ENCODE assay signal across 1 cellular context in the genomic region with DNA sequence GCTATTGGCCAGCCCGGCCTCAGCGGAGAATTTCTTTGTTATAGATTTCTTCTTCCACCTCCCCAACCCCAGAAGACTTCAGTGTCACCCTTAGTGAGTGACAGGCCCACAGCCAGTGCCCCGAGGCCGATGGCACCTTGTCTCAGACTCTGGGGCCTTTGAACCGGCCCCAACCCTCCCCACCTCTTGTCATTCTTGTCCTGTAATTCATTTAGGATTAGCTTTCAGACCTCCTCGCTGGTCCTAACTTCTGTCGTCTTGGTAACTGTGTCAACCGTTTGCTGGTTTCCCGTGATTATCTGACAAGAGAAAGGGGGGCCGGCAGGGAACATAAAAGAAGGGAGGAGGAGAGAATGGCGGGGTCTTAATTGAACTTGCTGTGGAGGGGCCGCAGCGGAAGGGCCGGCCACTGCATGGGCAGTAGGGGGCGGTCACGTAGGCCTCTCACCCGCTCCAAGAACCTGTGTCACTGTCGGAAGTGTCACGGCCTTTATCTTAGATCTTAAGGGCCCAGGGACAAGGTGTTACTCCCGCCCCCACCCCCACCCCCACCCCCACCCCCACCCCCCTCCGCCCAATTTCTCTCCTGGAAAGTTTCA.
TF ChIP-seq lines count a peak whose summit lies in the region.

No MANE protein-coding gene starts in this region.

TF ChIP-seq in K562, 482 proteins besides CTCF, POLR2A, EP300 and RAD21 (continues in another document):
- TF ChIP-seq, protein P1, sequence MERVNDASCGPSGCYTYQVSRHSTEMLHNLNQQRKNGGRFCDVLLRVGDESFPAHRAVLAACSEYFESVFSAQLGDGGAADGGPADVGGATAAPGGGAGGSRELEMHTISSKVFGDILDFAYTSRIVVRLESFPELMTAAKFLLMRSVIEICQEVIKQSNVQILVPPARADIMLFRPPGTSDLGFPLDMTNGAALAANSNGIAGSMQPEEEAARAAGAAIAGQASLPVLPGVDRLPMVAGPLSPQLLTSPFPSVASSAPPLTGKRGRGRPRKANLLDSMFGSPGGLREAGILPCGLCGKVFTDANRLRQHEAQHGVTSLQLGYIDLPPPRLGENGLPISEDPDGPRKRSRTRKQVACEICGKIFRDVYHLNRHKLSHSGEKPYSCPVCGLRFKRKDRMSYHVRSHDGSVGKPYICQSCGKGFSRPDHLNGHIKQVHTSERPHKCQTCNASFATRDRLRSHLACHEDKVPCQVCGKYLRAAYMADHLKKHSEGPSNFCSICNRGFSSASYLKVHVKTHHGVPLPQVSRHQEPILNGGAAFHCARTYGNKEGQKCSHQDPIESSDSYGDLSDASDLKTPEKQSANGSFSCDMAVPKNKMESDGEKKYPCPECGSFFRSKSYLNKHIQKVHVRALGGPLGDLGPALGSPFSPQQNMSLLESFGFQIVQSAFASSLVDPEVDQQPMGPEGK (CRISPR knock-in tag; IDR thresholded peaks at IDR 0.05; ENCODE audit: borderline replicate concordance) = no peak
- TF ChIP-seq SLC30A9 (CRISPR knock-in tag; IDR thresholded peaks at IDR 0.05) (no peak), IFI16 (CRISPR knock-in tag; IDR thresholded peaks at IDR 0.05) (no peak), SIN3B (IDR thresholded peaks at IDR 0.05; ENCODE audit: low read depth) (no peak), FOXK2 (conservative IDR thresholded peaks at IDR 0.05 in 1 of 2, IDR thresholded peaks at IDR 0.05 in 1 of 2; ENCODE audit: low read depth in 2 of 2) (no peak; a peak in 1 of 4 replicates), PRPF4 (IDR thresholded peaks at IDR 0.05; ENCODE audit: insufficient read depth, low read depth, low read length, poor library complexity, severe bottlenecking) (no peak), KLF1 (tag; IDR thresholded peaks at IDR 0.05) (no peak), TFAM (CRISPR knock-in tag; conservative IDR thresholded peaks at IDR 0.05) (no peak), SIX5 (IDR thresholded peaks at IDR 0.05; ENCODE audit: borderline replicate concordance in 1 of 2, insufficient read depth in 1 of 2, low read depth in 1 of 2, low read length in 2 of 2) (no peak), C11orf30 (IDR thresholded peaks at IDR 0.05; ENCODE audit: low read depth) (no peak), ZNF436 (CRISPR knock-in tag; IDR thresholded peaks at IDR 0.05) (no peak), MAZ (CRISPR knock-in tag; conservative IDR thresholded peaks at IDR 0.05 in 1 of 2, IDR thresholded peaks at IDR 0.05 in 1 of 2) (peak; percentile 10 to 22; a peak in 2 of 4 replicates), TRIM28 (IDR thresholded peaks at IDR 0.05) (no peak; the same call in 1 of the 2 replicates), MTA3 (IDR thresholded peaks at IDR 0.05; ENCODE audit: borderline replicate concordance) (peak; percentile 57; the same call in 1 of the 2 replicates), TGIF2 (CRISPR knock-in tag; IDR thresholded peaks at IDR 0.05) (no peak), ZKSCAN8 (CRISPR knock-in tag; IDR thresholded peaks at IDR 0.05) (no peak), ZNF77 (CRISPR knock-in tag; IDR thresholded peaks at IDR 0.05) (no peak), ZNF12 (CRISPR knock-in tag; IDR thresholded peaks at IDR 0.05) (no peak), CBFB (CRISPR knock-in tag; IDR thresholded peaks at IDR 0.05) (no peak), RUNX1 (IDR thresholded peaks at IDR 0.05; ENCODE audit: low read depth) (no peak), MXI1 (IDR thresholded peaks at IDR 0.05; ENCODE audit: low read depth, low read length) (no peak; the same call in 1 of the 2 replicates), MBD2 (IDR thresholded peaks at IDR 0.05; ENCODE audit: borderline replicate concordance, low read depth) (no peak), ILK (tag; IDR thresholded peaks at IDR 0.05; ENCODE audit: borderline replicate concordance, low read depth) (no peak), ELF1 (tag; IDR thresholded peaks at IDR 0.05) (no peak), HEY1 (CRISPR knock-in tag; IDR thresholded peaks at IDR 0.05; ENCODE audit: borderline replicate concordance) (no peak), MCM7 (IDR thresholded peaks at IDR 0.05) (no peak), GABPB2 (CRISPR knock-in tag; conservative IDR thresholded peaks at IDR 0.05) (no peak), ZBTB7A (IDR thresholded peaks at IDR 0.05; ENCODE audit: borderline replicate concordance, control insufficient read depth, low read depth, low read length) (peak; percentile 97), HDAC2 (IDR thresholded peaks at IDR 0.05) (no peak), ZNF165 (CRISPR knock-in tag; IDR thresholded peaks at IDR 0.05; ENCODE audit: borderline replicate concordance) (no peak)
- TF ChIP-seq, protein P2, sequence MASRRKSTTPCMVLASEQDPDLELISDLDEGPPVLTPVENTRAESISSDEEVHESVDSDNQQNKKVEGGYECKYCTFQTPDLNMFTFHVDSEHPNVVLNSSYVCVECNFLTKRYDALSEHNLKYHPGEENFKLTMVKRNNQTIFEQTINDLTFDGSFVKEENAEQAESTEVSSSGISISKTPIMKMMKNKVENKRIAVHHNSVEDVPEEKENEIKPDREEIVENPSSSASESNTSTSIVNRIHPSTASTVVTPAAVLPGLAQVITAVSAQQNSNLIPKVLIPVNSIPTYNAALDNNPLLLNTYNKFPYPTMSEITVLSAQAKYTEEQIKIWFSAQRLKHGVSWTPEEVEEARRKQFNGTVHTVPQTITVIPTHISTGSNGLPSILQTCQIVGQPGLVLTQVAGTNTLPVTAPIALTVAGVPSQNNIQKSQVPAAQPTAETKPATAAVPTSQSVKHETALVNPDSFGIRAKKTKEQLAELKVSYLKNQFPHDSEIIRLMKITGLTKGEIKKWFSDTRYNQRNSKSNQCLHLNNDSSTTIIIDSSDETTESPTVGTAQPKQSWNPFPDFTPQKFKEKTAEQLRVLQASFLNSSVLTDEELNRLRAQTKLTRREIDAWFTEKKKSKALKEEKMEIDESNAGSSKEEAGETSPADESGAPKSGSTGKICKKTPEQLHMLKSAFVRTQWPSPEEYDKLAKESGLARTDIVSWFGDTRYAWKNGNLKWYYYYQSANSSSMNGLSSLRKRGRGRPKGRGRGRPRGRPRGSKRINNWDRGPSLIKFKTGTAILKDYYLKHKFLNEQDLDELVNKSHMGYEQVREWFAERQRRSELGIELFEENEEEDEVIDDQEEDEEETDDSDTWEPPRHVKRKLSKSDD (conservative IDR thresholded peaks at IDR 0.05; ENCODE audit: low read length) = no peak
- TF ChIP-seq, protein P3, sequence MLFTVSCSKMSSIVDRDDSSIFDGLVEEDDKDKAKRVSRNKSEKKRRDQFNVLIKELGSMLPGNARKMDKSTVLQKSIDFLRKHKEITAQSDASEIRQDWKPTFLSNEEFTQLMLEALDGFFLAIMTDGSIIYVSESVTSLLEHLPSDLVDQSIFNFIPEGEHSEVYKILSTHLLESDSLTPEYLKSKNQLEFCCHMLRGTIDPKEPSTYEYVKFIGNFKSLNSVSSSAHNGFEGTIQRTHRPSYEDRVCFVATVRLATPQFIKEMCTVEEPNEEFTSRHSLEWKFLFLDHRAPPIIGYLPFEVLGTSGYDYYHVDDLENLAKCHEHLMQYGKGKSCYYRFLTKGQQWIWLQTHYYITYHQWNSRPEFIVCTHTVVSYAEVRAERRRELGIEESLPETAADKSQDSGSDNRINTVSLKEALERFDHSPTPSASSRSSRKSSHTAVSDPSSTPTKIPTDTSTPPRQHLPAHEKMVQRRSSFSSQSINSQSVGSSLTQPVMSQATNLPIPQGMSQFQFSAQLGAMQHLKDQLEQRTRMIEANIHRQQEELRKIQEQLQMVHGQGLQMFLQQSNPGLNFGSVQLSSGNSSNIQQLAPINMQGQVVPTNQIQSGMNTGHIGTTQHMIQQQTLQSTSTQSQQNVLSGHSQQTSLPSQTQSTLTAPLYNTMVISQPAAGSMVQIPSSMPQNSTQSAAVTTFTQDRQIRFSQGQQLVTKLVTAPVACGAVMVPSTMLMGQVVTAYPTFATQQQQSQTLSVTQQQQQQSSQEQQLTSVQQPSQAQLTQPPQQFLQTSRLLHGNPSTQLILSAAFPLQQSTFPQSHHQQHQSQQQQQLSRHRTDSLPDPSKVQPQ (CRISPR knock-in tag; IDR thresholded peaks at IDR 0.05; ENCODE audit: borderline replicate concordance) = no peak
- TF ChIP-seq, protein P4, sequence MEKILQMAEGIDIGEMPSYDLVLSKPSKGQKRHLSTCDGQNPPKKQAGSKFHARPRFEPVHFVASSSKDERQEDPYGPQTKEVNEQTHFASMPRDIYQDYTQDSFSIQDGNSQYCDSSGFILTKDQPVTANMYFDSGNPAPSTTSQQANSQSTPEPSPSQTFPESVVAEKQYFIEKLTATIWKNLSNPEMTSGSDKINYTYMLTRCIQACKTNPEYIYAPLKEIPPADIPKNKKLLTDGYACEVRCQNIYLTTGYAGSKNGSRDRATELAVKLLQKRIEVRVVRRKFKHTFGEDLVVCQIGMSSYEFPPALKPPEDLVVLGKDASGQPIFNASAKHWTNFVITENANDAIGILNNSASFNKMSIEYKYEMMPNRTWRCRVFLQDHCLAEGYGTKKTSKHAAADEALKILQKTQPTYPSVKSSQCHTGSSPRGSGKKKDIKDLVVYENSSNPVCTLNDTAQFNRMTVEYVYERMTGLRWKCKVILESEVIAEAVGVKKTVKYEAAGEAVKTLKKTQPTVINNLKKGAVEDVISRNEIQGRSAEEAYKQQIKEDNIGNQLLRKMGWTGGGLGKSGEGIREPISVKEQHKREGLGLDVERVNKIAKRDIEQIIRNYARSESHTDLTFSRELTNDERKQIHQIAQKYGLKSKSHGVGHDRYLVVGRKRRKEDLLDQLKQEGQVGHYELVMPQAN (IDR thresholded peaks at IDR 0.05; ENCODE audit: borderline replicate concordance) = no peak
- TF ChIP-seq, protein P5, sequence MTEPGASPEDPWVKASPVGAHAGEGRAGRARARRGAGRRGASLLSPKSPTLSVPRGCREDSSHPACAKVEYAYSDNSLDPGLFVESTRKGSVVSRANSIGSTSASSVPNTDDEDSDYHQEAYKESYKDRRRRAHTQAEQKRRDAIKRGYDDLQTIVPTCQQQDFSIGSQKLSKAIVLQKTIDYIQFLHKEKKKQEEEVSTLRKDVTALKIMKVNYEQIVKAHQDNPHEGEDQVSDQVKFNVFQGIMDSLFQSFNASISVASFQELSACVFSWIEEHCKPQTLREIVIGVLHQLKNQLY (CRISPR knock-in tag; conservative IDR thresholded peaks at IDR 0.05) = no peak
- TF ChIP-seq, protein P6, sequence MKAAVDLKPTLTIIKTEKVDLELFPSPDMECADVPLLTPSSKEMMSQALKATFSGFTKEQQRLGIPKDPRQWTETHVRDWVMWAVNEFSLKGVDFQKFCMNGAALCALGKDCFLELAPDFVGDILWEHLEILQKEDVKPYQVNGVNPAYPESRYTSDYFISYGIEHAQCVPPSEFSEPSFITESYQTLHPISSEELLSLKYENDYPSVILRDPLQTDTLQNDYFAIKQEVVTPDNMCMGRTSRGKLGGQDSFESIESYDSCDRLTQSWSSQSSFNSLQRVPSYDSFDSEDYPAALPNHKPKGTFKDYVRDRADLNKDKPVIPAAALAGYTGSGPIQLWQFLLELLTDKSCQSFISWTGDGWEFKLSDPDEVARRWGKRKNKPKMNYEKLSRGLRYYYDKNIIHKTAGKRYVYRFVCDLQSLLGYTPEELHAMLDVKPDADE (conservative IDR thresholded peaks at IDR 0.05; ENCODE audit: control insufficient read depth, low read depth, low read length) = 0 out of 2 replicates have a peak, but pooled peaks have one; percentile 63
- TF ChIP-seq, protein P7, sequence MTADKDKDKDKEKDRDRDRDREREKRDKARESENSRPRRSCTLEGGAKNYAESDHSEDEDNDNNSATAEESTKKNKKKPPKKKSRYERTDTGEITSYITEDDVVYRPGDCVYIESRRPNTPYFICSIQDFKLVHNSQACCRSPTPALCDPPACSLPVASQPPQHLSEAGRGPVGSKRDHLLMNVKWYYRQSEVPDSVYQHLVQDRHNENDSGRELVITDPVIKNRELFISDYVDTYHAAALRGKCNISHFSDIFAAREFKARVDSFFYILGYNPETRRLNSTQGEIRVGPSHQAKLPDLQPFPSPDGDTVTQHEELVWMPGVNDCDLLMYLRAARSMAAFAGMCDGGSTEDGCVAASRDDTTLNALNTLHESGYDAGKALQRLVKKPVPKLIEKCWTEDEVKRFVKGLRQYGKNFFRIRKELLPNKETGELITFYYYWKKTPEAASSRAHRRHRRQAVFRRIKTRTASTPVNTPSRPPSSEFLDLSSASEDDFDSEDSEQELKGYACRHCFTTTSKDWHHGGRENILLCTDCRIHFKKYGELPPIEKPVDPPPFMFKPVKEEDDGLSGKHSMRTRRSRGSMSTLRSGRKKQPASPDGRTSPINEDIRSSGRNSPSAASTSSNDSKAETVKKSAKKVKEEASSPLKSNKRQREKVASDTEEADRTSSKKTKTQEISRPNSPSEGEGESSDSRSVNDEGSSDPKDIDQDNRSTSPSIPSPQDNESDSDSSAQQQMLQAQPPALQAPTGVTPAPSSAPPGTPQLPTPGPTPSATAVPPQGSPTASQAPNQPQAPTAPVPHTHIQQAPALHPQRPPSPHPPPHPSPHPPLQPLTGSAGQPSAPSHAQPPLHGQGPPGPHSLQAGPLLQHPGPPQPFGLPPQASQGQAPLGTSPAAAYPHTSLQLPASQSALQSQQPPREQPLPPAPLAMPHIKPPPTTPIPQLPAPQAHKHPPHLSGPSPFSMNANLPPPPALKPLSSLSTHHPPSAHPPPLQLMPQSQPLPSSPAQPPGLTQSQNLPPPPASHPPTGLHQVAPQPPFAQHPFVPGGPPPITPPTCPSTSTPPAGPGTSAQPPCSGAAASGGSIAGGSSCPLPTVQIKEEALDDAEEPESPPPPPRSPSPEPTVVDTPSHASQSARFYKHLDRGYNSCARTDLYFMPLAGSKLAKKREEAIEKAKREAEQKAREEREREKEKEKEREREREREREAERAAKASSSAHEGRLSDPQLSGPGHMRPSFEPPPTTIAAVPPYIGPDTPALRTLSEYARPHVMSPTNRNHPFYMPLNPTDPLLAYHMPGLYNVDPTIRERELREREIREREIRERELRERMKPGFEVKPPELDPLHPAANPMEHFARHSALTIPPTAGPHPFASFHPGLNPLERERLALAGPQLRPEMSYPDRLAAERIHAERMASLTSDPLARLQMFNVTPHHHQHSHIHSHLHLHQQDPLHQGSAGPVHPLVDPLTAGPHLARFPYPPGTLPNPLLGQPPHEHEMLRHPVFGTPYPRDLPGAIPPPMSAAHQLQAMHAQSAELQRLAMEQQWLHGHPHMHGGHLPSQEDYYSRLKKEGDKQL (CRISPR knock-in tag; IDR thresholded peaks at IDR 0.05; ENCODE audit: borderline replicate concordance) = no peak
- TF ChIP-seq, protein P8, sequence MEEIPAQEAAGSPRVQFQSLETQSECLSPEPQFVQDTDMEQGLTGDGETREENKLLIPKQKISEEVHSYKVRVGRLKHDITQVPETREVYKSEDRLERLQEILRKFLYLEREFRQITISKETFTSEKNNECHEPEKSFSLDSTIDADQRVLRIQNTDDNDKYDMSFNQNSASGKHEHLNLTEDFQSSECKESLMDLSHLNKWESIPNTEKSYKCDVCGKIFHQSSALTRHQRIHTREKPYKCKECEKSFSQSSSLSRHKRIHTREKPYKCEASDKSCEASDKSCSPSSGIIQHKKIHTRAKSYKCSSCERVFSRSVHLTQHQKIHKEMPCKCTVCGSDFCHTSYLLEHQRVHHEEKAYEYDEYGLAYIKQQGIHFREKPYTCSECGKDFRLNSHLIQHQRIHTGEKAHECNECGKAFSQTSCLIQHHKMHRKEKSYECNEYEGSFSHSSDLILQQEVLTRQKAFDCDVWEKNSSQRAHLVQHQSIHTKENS (CRISPR knock-in tag; IDR thresholded peaks at IDR 0.05) = no peak
- TF ChIP-seq, protein P9, sequence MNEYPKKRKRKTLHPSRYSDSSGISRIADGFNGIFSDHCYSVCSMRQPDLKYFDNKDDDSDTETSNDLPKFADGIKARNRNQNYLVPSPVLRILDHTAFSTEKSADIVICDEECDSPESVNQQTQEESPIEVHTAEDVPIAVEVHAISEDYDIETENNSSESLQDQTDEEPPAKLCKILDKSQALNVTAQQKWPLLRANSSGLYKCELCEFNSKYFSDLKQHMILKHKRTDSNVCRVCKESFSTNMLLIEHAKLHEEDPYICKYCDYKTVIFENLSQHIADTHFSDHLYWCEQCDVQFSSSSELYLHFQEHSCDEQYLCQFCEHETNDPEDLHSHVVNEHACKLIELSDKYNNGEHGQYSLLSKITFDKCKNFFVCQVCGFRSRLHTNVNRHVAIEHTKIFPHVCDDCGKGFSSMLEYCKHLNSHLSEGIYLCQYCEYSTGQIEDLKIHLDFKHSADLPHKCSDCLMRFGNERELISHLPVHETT (CRISPR knock-in tag; conservative IDR thresholded peaks at IDR 0.05 in 1 of 2, IDR thresholded peaks at IDR 0.05 in 1 of 2) = no peak
